15 cellular contexts compared by ENCODE assay signal in the genomic region with DNA sequence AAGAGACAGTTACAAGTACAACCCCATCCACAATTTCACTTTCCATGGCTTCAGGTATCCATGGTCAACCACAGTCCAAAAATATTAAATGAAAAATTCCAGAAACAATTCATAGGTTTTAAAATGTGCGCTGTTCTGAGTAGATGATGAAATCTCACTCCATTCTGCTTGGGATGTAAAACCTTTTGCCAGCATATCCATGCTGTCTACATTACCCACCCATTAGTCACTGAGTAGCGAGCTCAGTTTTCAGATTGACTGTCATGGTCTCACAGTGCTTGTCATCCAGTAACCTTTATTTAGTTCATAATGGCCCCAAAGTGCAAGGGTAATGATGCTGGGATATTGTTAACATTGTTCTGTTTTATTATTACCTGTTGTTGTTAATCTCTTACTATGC. TPM values are rescaled to one million over a fixed set of nuclear protein-coding genes. Genes with fewer than 3 reads are reported as not detected.
DNase-seq lines count a peak whose midpoint lies in the region; ATAC-seq, FAIRE-seq and TF ChIP-seq lines count a peak whose summit lies in the region.
"Had no signal": no experiment of that assay in that cellular context is flagged by ENCODE, and none has a peak within 500 bp of the region (broad histone marks: within the 10 kb centered on the region; RNA-seq: fewer than 3 reads in every experiment).

No MANE protein-coding gene starts in this region.

- peaks cover 15% of the 10 kb centered on the region for H3K4me1 Mint-ChIP-seq in activated naive CD4-positive, alpha-beta T cell treated with anti-CD3 and anti-CD28 coated beads, Interleukin-2, amount 10 ng/mL, durations not matched to agents 7 days and 5 days

- intact Hi-C loops in Right ventricle myocardium inferior (cut with DNase I) = no loop called here

- DNase-seq in AG20443 (ENCODE audit: low spot score) = peak; percentile 47
- DNase-seq in HTR-8/SVneo (ENCODE audit: insufficient read length, low spot score) = peak; percentile 30
- peak; percentile 93 for DNase-seq in choroid plexus epithelial cell (ENCODE audit: low read depth)
- DNase-seq in non-pigmented ciliary epithelial cell (ENCODE audit: low read depth) = peak; percentile 83
- no peak for DNase-seq in NCI-H2081 (lab: John Stamatoyannopoulos, UW)
- no peak for DNase-seq in Right ventricle myocardium inferior (ENCODE audit: missing footprints)
- DNase-seq in T-helper 1 cell = no peak
- DNase-seq in activated naive CD4-positive, alpha-beta T cell treated with anti-CD3 and anti-CD28 coated beads, Interleukin-2, amount 10 ng/mL, durations not matched to agents 7 days and 5 days = no peak
- DNase-seq: activated gamma-delta T cell, dermis blood vessel endothelial cell, hippocampal formation, Karpas-422, mucosa of descending colon, NCI-H446, SHP77 had no signal

- no peak overlapping the region for H3K4me3 ChIP-seq in choroid plexus epithelial cell (ENCODE audit: low read depth, low read length)
- H3K4me3 ChIP-seq: mucosa of descending colon had no signal

- H3K4me3 Mint-ChIP-seq in activated naive CD4-positive, alpha-beta T cell treated with anti-CD3 and anti-CD28 coated beads, Interleukin-2, amount 10 ng/mL, durations not matched to agents 7 days and 5 days = no peak overlapping the region

- CTCF ChIA-PET in activated naive CD4-positive, alpha-beta T cell treated with anti-CD3 and anti-CD28 coated beads, Interleukin-2, amount 10 ng/mL, durations not matched to agents 7 days and 5 days (lab: Charles Lee) = no interaction called here

- TF ChIP-seq CTCF in choroid plexus epithelial cell (conservative IDR thresholded peaks at IDR 0.05; ENCODE audit: low read depth, low read length) = no peak

- ATAC-seq in Right ventricle myocardium inferior = no peak
- ATAC-seq: mucosa of descending colon had no signal

- no peaks in the 10 kb centered on the region for H3K9me3 Mint-ChIP-seq in activated naive CD4-positive, alpha-beta T cell treated with anti-CD3 and anti-CD28 coated beads, Interleukin-2, amount 10 ng/mL, durations not matched to agents 7 days and 5 days

- FAIRE-seq in HTR-8/SVneo (lab: Jason Lieb, UNC) = no peak

- H3K36me3 Mint-ChIP-seq in activated naive CD4-positive, alpha-beta T cell treated with anti-CD3 and anti-CD28 coated beads, Interleukin-2, amount 10 ng/mL, durations not matched to agents 7 days and 5 days = peaks cover 58% of the 10 kb centered on the region

- no peaks in the 10 kb centered on the region for H3K27me3 Mint-ChIP-seq in activated naive CD4-positive, alpha-beta T cell treated with anti-CD3 and anti-CD28 coated beads, Interleukin-2, amount 10 ng/mL, durations not matched to agents 7 days and 5 days

- no peak overlapping the region for H3K27ac Mint-ChIP-seq in activated naive CD4-positive, alpha-beta T cell treated with anti-CD3 and anti-CD28 coated beads, Interleukin-2, amount 10 ng/mL, durations not matched to agents 7 days and 5 days

RNA-seq across cellular contexts. Expression of gene SMAD4, which starts 40.5 kb away (rescaled TPM):
- 94.7 TPM for total RNA-seq in Right ventricle myocardium inferior

Comparison
In these comparisons a context has a peak if more than half of its experiments do, and no peak if none do; other contexts are left out.
1. DNase-seq: peak in AG20443 (single experiment), HTR-8/SVneo (single experiment), choroid plexus epithelial cell (single experiment) and non-pigmented ciliary epithelial cell (single experiment); none in NCI-H2081 (0 of 2), Right ventricle myocardium inferior (single experiment), T-helper 1 cell (0 of 5) and activated naive CD4-positive, alpha-beta T cell treated with anti-CD3 and anti-CD28 coated beads, Interleukin-2, amount 10 ng/mL, durations not matched to agents 7 days and 5 days (single experiment).